Comparison of ENCODE assay signal across 20 cellular contexts in the genomic region with DNA sequence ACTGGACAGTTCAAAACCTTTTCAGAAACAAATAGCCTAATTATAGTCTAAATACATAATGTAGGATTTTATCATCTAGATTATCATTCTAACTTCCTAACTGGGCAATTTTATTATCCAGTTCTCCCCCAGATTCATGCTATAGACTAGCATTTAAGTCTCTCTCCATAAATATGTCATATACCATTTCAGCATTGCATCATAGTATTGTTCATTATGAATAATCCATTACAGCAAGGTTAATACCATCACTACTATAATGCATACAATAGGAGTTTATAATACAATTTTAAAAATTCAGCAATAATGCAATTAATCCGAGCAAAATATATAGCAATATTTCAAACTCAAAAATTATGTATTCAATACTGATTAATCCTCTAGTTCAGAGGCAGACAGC.
DNase-seq lines count a peak whose midpoint lies in the region; ATAC-seq, FAIRE-seq and TF ChIP-seq lines count a peak whose summit lies in the region.
"Had no signal": no experiment of that assay in that cellular context is flagged by ENCODE, and none has a peak within 500 bp of the region (broad histone marks: within the 10 kb centered on the region; RNA-seq: fewer than 3 reads in every experiment).

No MANE protein-coding gene starts in this region.

- in situ Hi-C loops in IMR-90 (cut with MboI; ENCODE audit: low sequenced_read_pairs): no loop called here

- H3K4me1 ChIP-seq in IMR-90 (ENCODE audit: control insufficient read depth, insufficient read depth, low read length): peaks cover 4% of the 10 kb centered on the region; the same call in 1 of the 2 replicates
- no peaks in the 10 kb centered on the region for H3K4me1 ChIP-seq in endothelial cell of umbilical vein (ENCODE audit: control insufficient read depth, extremely low read depth, insufficient read depth, low read length)
- peaks cover 8% of the 10 kb centered on the region for H3K4me1 ChIP-seq in foreskin keratinocyte
- no peaks in the 10 kb centered on the region for H3K4me1 ChIP-seq in vagina
- H3K4me1 ChIP-seq: BLaER1, Caco-2 had no signal

- no peak overlapping the region for H3K14ac ChIP-seq in IMR-90 (replicated peaks; ENCODE audit: low read depth, low read length)

- H3K4me3 ChIP-seq in IMR-90 (ENCODE audit: insufficient read depth, low read depth, low read length): no peak overlapping the region
- peak overlapping the region; percentile 13; the same call in 1 of the 2 replicates for H3K4me3 ChIP-seq in SK-N-MC
- H3K4me3 ChIP-seq in endothelial cell of umbilical vein (replicated peaks in 1 of 3; ENCODE audit: insufficient read depth in 1 of 3, low read depth in 1 of 3, low read length in 3 of 3): no peak overlapping the region
- H3K4me3 ChIP-seq in vagina: no peak overlapping the region
- H3K4me3 ChIP-seq: BLaER1, GM23248 had no signal

- POLR2A ChIA-PET in IMR-90 (lab: Charles Lee; ENCODE audit: unreplicated experiment) (no interaction called here), endothelial cell of umbilical vein (lab: Charles Lee) (no interaction called here)

- H3K27me3 ChIP-seq in IMR-90 (ENCODE audit: control insufficient read depth, insufficient read depth, low read length) (no peaks in the 10 kb centered on the region), endothelial cell of umbilical vein (ENCODE audit: control insufficient read depth in 2 of 2, insufficient read depth in 2 of 2, low read length in 2 of 2) (no peaks in the 10 kb centered on the region), foreskin keratinocyte (no peaks in the 10 kb centered on the region), vagina (no peaks in the 10 kb centered on the region)
- H3K27me3 ChIP-seq: BLaER1 had no signal

- H2BK15ac ChIP-seq in IMR-90 (ENCODE audit: low read depth, low read length): no peak overlapping the region

- H3K36me3 ChIP-seq in IMR-90 (ENCODE audit: control insufficient read depth, insufficient read depth, low read length) (no peaks in the 10 kb centered on the region), SK-N-MC (ENCODE audit: insufficient read depth, low read length) (no peaks in the 10 kb centered on the region), endothelial cell of umbilical vein (ENCODE audit: control insufficient read depth in 2 of 2, extremely low read depth in 1 of 2, insufficient read depth in 2 of 2, low read length in 2 of 2) (no peaks in the 10 kb centered on the region), vagina (no peaks in the 10 kb centered on the region)
- H3K36me3 ChIP-seq: BLaER1 had no signal

- no peak overlapping the region for H3K4ac ChIP-seq in IMR-90 (ENCODE audit: low read depth, low read length)

- H3K79me2 ChIP-seq in endothelial cell of umbilical vein (ENCODE audit: control insufficient read depth, insufficient read depth, low read length): no peaks in the 10 kb centered on the region

- no peak overlapping the region for H3K56ac ChIP-seq in IMR-90 (ENCODE audit: extremely low read depth, insufficient read depth, low read length)

- no peak overlapping the region for H3K23ac ChIP-seq in IMR-90 (ENCODE audit: low read depth, low read length)

- WGBS in IMR-90 (ENCODE audit: extremely low coverage in 2 of 2, insufficient read length in 1 of 2), 2 experiments: no CpG with 5 or more reads among the region's 1 CpG

- no peak overlapping the region for H4K8ac ChIP-seq in IMR-90 (ENCODE audit: low read depth in 2 of 2, low read length in 2 of 2)

- no peak overlapping the region for H3K27ac ChIP-seq in IMR-90 (ENCODE audit: insufficient read depth, low read length)
- 0 out of 2 replicates have a peak overlapping the region, but pooled peaks have one; percentile 17 for H3K27ac ChIP-seq in SK-N-MC
- no peak overlapping the region for H3K27ac ChIP-seq in endothelial cell of umbilical vein (ENCODE audit: insufficient read depth, low read depth, low read length)
- H3K27ac ChIP-seq in foreskin keratinocyte: no peak overlapping the region
- H3K27ac ChIP-seq in vagina: no peak overlapping the region
- H3K27ac ChIP-seq: BLaER1, C4-2B, GM23248 had no signal

- TF ChIP-seq RAD21 in IMR-90 (IDR thresholded peaks at IDR 0.05; ENCODE audit: low read length): no peak

- H4K20me1 ChIP-seq in IMR-90 (ENCODE audit: insufficient read depth, low read length) (peaks cover 16% of the 10 kb centered on the region; the same call in 1 of the 2 replicates), endothelial cell of umbilical vein (replicated peaks; ENCODE audit: control insufficient read depth, extremely low read depth, insufficient read depth, low read length) (no peaks in the 10 kb centered on the region)
- H4K20me1 ChIP-seq: BLaER1 had no signal

- TF ChIP-seq CTCF in IMR-90 (conservative IDR thresholded peaks at IDR 0.05; ENCODE audit: low read depth, low read length) (no peak), endothelial cell of umbilical vein (IDR thresholded peaks at IDR 0.05; ENCODE audit: extremely low read depth in 1 of 2, insufficient read depth in 1 of 2, low read depth in 1 of 2, low read length in 2 of 2) (no peak), foreskin keratinocyte (conservative IDR thresholded peaks at IDR 0.05) (no peak), vagina (IDR thresholded peaks at IDR 0.05) (no peak)

- dilution Hi-C loops in IMR-90 (cut with HindIII; ENCODE audit: low sequenced_read_pairs, unreplicated experiment) (no loop called here), endothelial cell of umbilical vein (cut with MboI; ENCODE audit: extremely low pct_ligation_motif_present, low sequenced_read_pairs) (no loop called here)

- no peak overlapping the region for H2BK5ac ChIP-seq in IMR-90 (ENCODE audit: low read depth, low read length, poor library complexity, severe bottlenecking)

- CTCF ChIA-PET in IMR-90 (lab: Yijun Ruan, JAX): no interaction called here
- CTCF ChIA-PET in endothelial cell of umbilical vein (lab: Charles Lee): no interaction called here

- H2AK9ac ChIP-seq in IMR-90 (replicated peaks; ENCODE audit: low read depth, low read length, poor library complexity): no peak overlapping the region

- H4K5ac ChIP-seq in IMR-90 (ENCODE audit: low read depth, low read length): no peak overlapping the region

- H3K9me3 ChIP-seq in IMR-90 (ENCODE audit: control insufficient read depth, insufficient read depth, low read length) (no peaks in the 10 kb centered on the region), SK-N-MC (ENCODE audit: low read depth, low read length) (no peaks in the 10 kb centered on the region), endothelial cell of umbilical vein (replicated peaks; ENCODE audit: control insufficient read depth, insufficient read depth, low read length) (no peaks in the 10 kb centered on the region), vagina (no peaks in the 10 kb centered on the region)
- H3K9me3 ChIP-seq: BLaER1, Caco-2 had no signal

- no peak overlapping the region for H2AFZ ChIP-seq in IMR-90 (replicated peaks; ENCODE audit: low read length, poor library complexity)
- no peak overlapping the region for H2AFZ ChIP-seq in endothelial cell of umbilical vein (ENCODE audit: low read depth, low read length)
- H2AFZ ChIP-seq: GM23248 had no signal

- intact Hi-C loops in IMR-90 (cut with micrococcal nuclease) (no loop called here), endothelial cell of umbilical vein (cut with micrococcal nuclease) (no loop called here), vagina (cut with DNase I) (no loop called here)

- no peak overlapping the region for H3K9ac ChIP-seq in IMR-90 (ENCODE audit: low read depth, low read length)
- H3K9ac ChIP-seq in SK-N-MC (ENCODE audit: insufficient read length): no peak overlapping the region
- no peak overlapping the region for H3K9ac ChIP-seq in endothelial cell of umbilical vein (replicated peaks; ENCODE audit: extremely low read depth, insufficient read depth, low read length)
- H3K9ac ChIP-seq: BLaER1, GM23248 had no signal

- H2BK120ac ChIP-seq in IMR-90 (ENCODE audit: low read depth, low read length): no peak overlapping the region

- BruUV-seq in IMR-90 (replicated peaks; lab: Mats Ljungman, UMichigan) (no TSS peak), endothelial cell of umbilical vein (replicated peaks; lab: Mats Ljungman, UMichigan) (no TSS peak)

- peaks cover 6% of the 10 kb centered on the region for H3K9me1 ChIP-seq in IMR-90 (ENCODE audit: insufficient read depth, low read length)
- H3K9me1 ChIP-seq in endothelial cell of umbilical vein (replicated peaks; ENCODE audit: control insufficient read depth, extremely low read depth, insufficient read depth, low read length): no peaks in the 10 kb centered on the region

- H4K91ac ChIP-seq in IMR-90 (ENCODE audit: insufficient read depth, low read depth, low read length): no peak overlapping the region

- H2AK5ac ChIP-seq in IMR-90 (ENCODE audit: low read depth, low read length): no peak overlapping the region

- H2BK20ac ChIP-seq in IMR-90 (ENCODE audit: low read depth, low read length): no peak overlapping the region

- DNase-seq in IMR-90: no peak
- DNase-seq in SK-N-MC (ENCODE audit: low read depth, low spot score): no peak
- no peak for DNase-seq in endothelial cell of umbilical vein (ENCODE audit: low read depth, low spot score)
- no peak for DNase-seq in foreskin keratinocyte
- no peak for DNase-seq in dermis blood vessel endothelial cell
- DNase-seq in vagina (ENCODE audit: extremely low spot score in 2 of 2): no peak
- DNase-seq: Caco-2; CD4-positive, CD25-positive, alpha-beta regulatory T cell; CD8-positive, alpha-beta T cell; DMS153; DND-41; GM23248; H7; HCEC 1CT had no signal

- ATAC-seq in IMR-90 (ENCODE audit: low read depth) (no peak), foreskin keratinocyte (peak; percentile 30), HG03025 (IDR thresholded peaks at IDR 0.05; ENCODE audit: low FRiP score, unreplicated experiment) (no peak)
- ATAC-seq: CD8-positive, alpha-beta T cell had no signal

- H3K4me2 ChIP-seq in IMR-90 (ENCODE audit: low read depth, low read length) (no peak overlapping the region), endothelial cell of umbilical vein (ENCODE audit: insufficient read depth, low read length) (no peak overlapping the region)
- H3K4me2 ChIP-seq: BLaER1 had no signal

- peak; percentile 26 for FAIRE-seq in endothelial cell of umbilical vein (lab: Jason Lieb, UNC)
- FAIRE-seq: G401.6, GM12892, H1 had no signal

- peaks cover 25 to 46% of the 10 kb centered on the region in 2 experiments for H3K79me1 ChIP-seq in IMR-90 (ENCODE audit: low read depth in 1 of 2, low read length in 2 of 2)

- TF ChIP-seq POLR2A in IMR-90 (IDR thresholded peaks at IDR 0.05; ENCODE audit: low read depth, low read length) (no peak), endothelial cell of umbilical vein (IDR thresholded peaks at IDR 0.05; ENCODE audit: low read depth, low read length) (no peak), vagina (IDR thresholded peaks at IDR 0.05) (no peak)

- H3K18ac ChIP-seq in IMR-90 (ENCODE audit: low read depth, low read length): no peak overlapping the region

TF ChIP-seq in IMR-90, 13 proteins besides CTCF, POLR2A, EP300 and RAD21:
- peak; percentile 55; the same call in 1 of the 2 replicates for TF ChIP-seq CEBPB (IDR thresholded peaks at IDR 0.05; ENCODE audit: low read depth, low read length)
- no peak for TF ChIP-seq FOS (IDR thresholded peaks at IDR 0.05; ENCODE audit: low read depth, low read length)

TF ChIP-seq in endothelial cell of umbilical vein, 7 proteins besides CTCF, POLR2A, EP300 and RAD21 (continues in another document):
- TF ChIP-seq POLR2AphosphoS5 (IDR thresholded peaks at IDR 0.05; ENCODE audit: insufficient read depth, low read depth, low read length) (no peak), GATA2 (IDR thresholded peaks at IDR 0.05; ENCODE audit: insufficient read depth, insufficient read length, low read depth, low read length) (no peak)
